1 cellular context compared by ENCODE assay signal in the genomic region with DNA sequence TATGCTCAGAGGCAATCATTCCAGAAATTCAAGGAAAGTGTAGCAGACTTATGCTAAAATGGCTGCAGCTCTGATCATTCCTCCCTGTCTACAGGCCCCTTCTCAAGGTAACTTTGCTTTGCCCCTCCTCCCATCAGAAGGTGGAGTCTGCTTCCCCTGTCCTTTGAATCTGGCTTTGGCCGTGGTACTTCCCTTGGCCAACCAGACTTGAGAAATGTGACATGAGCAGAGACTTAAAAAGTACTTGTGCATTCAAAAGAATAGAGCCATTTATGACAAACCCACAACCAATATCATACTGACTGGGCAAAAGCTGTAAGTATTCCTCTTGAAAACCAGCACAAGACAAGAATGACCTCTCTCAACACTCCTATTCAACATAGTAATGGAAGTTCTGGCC.
TF ChIP-seq lines count a peak whose summit lies in the region.

No MANE protein-coding gene starts in this region.

TF ChIP-seq in GM23338, 12 proteins besides CTCF, POLR2A, EP300 and RAD21 (continued from another document):
- TF ChIP-seq REST (IDR thresholded peaks at IDR 0.05; ENCODE audit: unreplicated experiment), result no peak
- TF ChIP-seq POLR2AphosphoS5 (IDR thresholded peaks at IDR 0.05; ENCODE audit: low read depth), result no peak
- no peak for TF ChIP-seq CREB1 (CRISPR knock-in tag; IDR thresholded peaks at IDR 0.05; ENCODE audit: low read depth)
- no peak for TF ChIP-seq JUNB (IDR thresholded peaks at IDR 0.05; ENCODE audit: unreplicated experiment)
- TF ChIP-seq NANOG (IDR thresholded peaks at IDR 0.05; ENCODE audit: borderline replicate concordance), result no peak
- TF ChIP-seq ZNF331 (CRISPR knock-in tag; IDR thresholded peaks at IDR 0.05; ENCODE audit: low read depth), result no peak
- no peak for TF ChIP-seq EZH2phosphoT487 (IDR thresholded peaks at IDR 0.05; ENCODE audit: unreplicated experiment)
